In genomic region chr15:67819636-67820035, GRCh38 we compare ENCODE assay signal across 26 cellular contexts. TPM values are rescaled to one million over a fixed set of nuclear protein-coding genes. Genes with fewer than 3 reads are reported as not detected.
"Had no signal": no experiment of that assay in that cellular context is flagged by ENCODE, and none has a peak within 500 bp of the region (broad histone marks: within the 10 kb centered on the region; RNA-seq: fewer than 3 reads in every experiment).

No MANE protein-coding gene starts in this region.

- DNase-seq: activated CD4-positive, alpha-beta T cell treated with anti-CD3 and anti-CD28 coated beads for 48 hours; activated CD8-positive, alpha-beta memory T cell treated with anti-CD3 and anti-CD28 coated beads, Interleukin-2, amount 50 U/mL, for 4 hours; activated CD8-positive, alpha-beta T cell treated with anti-CD3 and anti-CD28 coated beads, Interleukin-2, amount 10 ng/mL, durations not matched to agents 7 days and 5 days; activated effector memory CD4-positive, alpha-beta T cell treated with anti-CD3 and anti-CD28 coated beads, Interleukin-2, amount 50 U/mL, for 16 hours; activated T-cell treated with anti-CD3 and anti-CD28 coated beads, Interleukin-2, amount 50 U/mL, for 48 hours; amniotic stem cell; body of pancreas; central memory CD4-positive, alpha-beta T cell; head of caudate nucleus; mesendoderm; stimulated activated naive CD8-positive, alpha-beta T cell treated with anti-CD3 and anti-CD28 coated beads, Interleukin-15, amount 100 ng/mL, for 72 hours; T-helper 2 cell; testis; upper lobe of right lung had no signal

- H3K36me3 ChIP-seq: prostate gland, right lobe of liver, upper lobe of right lung had no signal

- H3K27ac Mint-ChIP-seq: activated CD8-positive, alpha-beta T cell treated with anti-CD3 and anti-CD28 coated beads, Interleukin-2, amount 10 ng/mL, durations not matched to agents 7 days and 5 days; activated naive CD8-positive, alpha-beta T cell; natural killer cell treated with Interleukin-12 subunit alpha and Interleukin-12 subunit beta and Interleukin-15 and Interleukin-18, amount 100 ng/mL, for 72 hours; stimulated activated naive CD8-positive, alpha-beta T cell treated with anti-CD3 and anti-CD28 coated beads, Interleukin-15, amount 100 ng/mL, for 72 hours had no signal

- H3K36me3 Mint-ChIP-seq: natural killer cell treated with Interleukin-12 subunit alpha and Interleukin-12 subunit beta and Interleukin-15 and Interleukin-18, amount 100 ng/mL, for 72 hours had no signal

- H3K9me3 Mint-ChIP-seq: natural killer cell treated with Interleukin-12 subunit alpha and Interleukin-12 subunit beta and Interleukin-15 and Interleukin-18, amount 100 ng/mL, for 72 hours; stimulated activated naive CD8-positive, alpha-beta T cell treated with anti-CD3 and anti-CD28 coated beads, Interleukin-15, amount 100 ng/mL, for 72 hours had no signal

- ATAC-seq: activated CD8-positive, alpha-beta T cell treated with anti-CD3 and anti-CD28 coated beads, Interleukin-2, amount 10 ng/mL, durations not matched to agents 7 days and 5 days; body of pancreas; natural killer cell treated with Interleukin-12 subunit alpha and Interleukin-12 subunit beta and Interleukin-15 and Interleukin-18, amount 100 ng/mL, for 72 hours; right lobe of liver; stimulated activated naive CD8-positive, alpha-beta T cell treated with anti-CD3 and anti-CD28 coated beads, Interleukin-15, amount 100 ng/mL, for 72 hours; upper lobe of right lung had no signal

- H3K4me3 Mint-ChIP-seq: activated CD8-positive, alpha-beta T cell treated with anti-CD3 and anti-CD28 coated beads, Interleukin-2, amount 10 ng/mL, durations not matched to agents 7 days and 5 days; activated naive CD8-positive, alpha-beta T cell; natural killer cell treated with Interleukin-12 subunit alpha and Interleukin-12 subunit beta and Interleukin-15 and Interleukin-18, amount 100 ng/mL, for 72 hours had no signal

- H3K27ac ChIP-seq: body of pancreas, coronary artery, epithelial cell of prostate, prostate gland, right lobe of liver, testis, upper lobe of right lung had no signal

- H3K9me3 ChIP-seq: prostate gland, right lobe of liver, testis, upper lobe of right lung had no signal

- H3K27me3 ChIP-seq: testis had no signal

- H3K4me1 ChIP-seq: prostate gland, upper lobe of right lung had no signal

- H3K4me3 ChIP-seq: body of pancreas, coronary artery, prostate gland, right lobe of liver, smooth muscle cell, testis, upper lobe of right lung had no signal

RNA-seq across cellular contexts. Expression of gene SKOR1, which starts 5.7 kb away (rescaled TPM):
- total RNA-seq: kidney epithelial cell had no signal

RNA-seq across cellular contexts. Expression of gene RNU6-1, which starts 20.2 kb away (rescaled TPM):
- total RNA-seq: activated CD8-positive, alpha-beta T cell treated with anti-CD3 and anti-CD28 coated beads, Interleukin-2, amount 10 ng/mL, durations not matched to agents 7 days and 5 days; body of pancreas; fibroblast of lung; frontal cortex; kidney epithelial cell; liver; natural killer cell treated with Interleukin-12 subunit alpha and Interleukin-12 subunit beta and Interleukin-15 and Interleukin-18, amount 100 ng/mL, for 72 hours; omental fat pad; prostate gland; right lobe of liver; smooth muscle cell; testis; upper lobe of right lung had no signal
- polyA plus RNA-seq: fibroblast of lung, liver, smooth muscle cell had no signal
